Comparison of ENCODE assay signal across 25 cellular contexts in genomic region chr16:14462811-14463210, GRCh38.
A peak's percentile ranks its signal among the peaks of the same experiment; 100 is the strongest.
DNase-seq lines count a peak whose midpoint lies in the region; ATAC-seq and TF ChIP-seq lines count a peak whose summit lies in the region.
"Had no signal": no experiment of that assay in that cellular context is flagged by ENCODE, and none has a peak within 500 bp of the region (broad histone marks: within the 10 kb centered on the region; RNA-seq: fewer than 3 reads in every experiment).

No MANE protein-coding gene starts in this region.

- peak overlapping the region; percentile 43 for H3K27ac ChIP-seq in foreskin keratinocyte
- H3K27ac ChIP-seq: coronary artery, gastrocnemius medialis, KMS-11, testis, vagina had no signal

- TF ChIP-seq CTCF in astrocyte of the spinal cord (IDR thresholded peaks at IDR 0.05; ENCODE audit: low read depth, low read length) = no peak
- no peak for TF ChIP-seq CTCF in foreskin keratinocyte (conservative IDR thresholded peaks at IDR 0.05)
- no peak for TF ChIP-seq CTCF in GM13977 (IDR thresholded peaks at IDR 0.05; ENCODE audit: extremely low read depth, insufficient read depth, missing control alignments)

- DNase-seq in AG08395 (ENCODE audit: low spot score) (peak; percentile 10), LHCN-M2 (ENCODE audit: low read depth) (peak; percentile 37), astrocyte of the spinal cord (ENCODE audit: low read depth, low spot score) (peak; percentile 19), foreskin keratinocyte (peak in 1 of 2 donors; percentile 72), RPMI8226 (no peak), SW480 (ENCODE audit: low spot score) (no peak), GM13977 (ENCODE audit: low spot score) (no peak), NCI-H146 treated with DMSO at 0.1 percent for 48 hours (lab: John Stamatoyannopoulos, UW; ENCODE audit: unreplicated experiment) (no peak)
- DNase-seq: 8988T; activated CD4-positive, alpha-beta T cell treated with anti-CD3 and anti-CD28 coated beads, Interleukin-2, amount 10 ng/mL, durations not matched to agents 24 days and 14 days; activated naive CD8-positive, alpha-beta T cell treated with anti-CD3 and anti-CD28 coated beads for 36 hours; DND-41; gastrocnemius medialis; NCI-H1105; NCI-H2081; posterior cingulate gyrus; Right ventricle myocardium superior; stimulated activated CD4-positive, alpha-beta T cell treated with anti-CD3 and anti-CD28 coated beads, Interleukin-1b, Interleukin-23, amount 100 ng/mL, for 48 hours; stimulated activated naive B cell treated with anti-CD40 and anti-IgM and Interleukin-4, amounts not matched to agents 10 μg/mL and 1 μg/mL and 100 μg/mL, for 72 hours; testis had no signal

- peak; percentile 80 for ATAC-seq in foreskin keratinocyte
- ATAC-seq: activated T-helper 17 cell treated with anti-CD3 and anti-CD28 coated beads, Interleukin-2, amount 50 U/mL, for 72 hours; gastrocnemius medialis; left lobe of liver; stimulated activated naive B cell treated with anti-CD40 and anti-IgM and Interleukin-4, amounts not matched to agents 10 μg/mL and 1 μg/mL and 100 μg/mL, for 72 hours had no signal

- no peaks in the 10 kb centered on the region for H3K27me3 ChIP-seq in foreskin keratinocyte
- H3K27me3 ChIP-seq: gastrocnemius medialis, testis, vagina had no signal

- in situ Hi-C loops in astrocyte of the spinal cord (cut with HindIII; ENCODE audit: low sequenced_read_pairs) = no loop called here
- in situ Hi-C loops in GM13977 (cut with MboI; ENCODE audit: low pct_unique_long_range_greater_than_20kb, low sequenced_read_pairs, unreplicated experiment) = no loop called here

- H3K4me1 ChIP-seq in foreskin keratinocyte = peaks cover 6% of the 10 kb centered on the region
- H3K4me1 ChIP-seq: testis, vagina had no signal

- H3K4me3 ChIP-seq in astrocyte of the spinal cord (ENCODE audit: low read depth, low read length) = no peak overlapping the region
- H3K4me3 ChIP-seq: coronary artery, gastrocnemius medialis, testis, vagina had no signal

Comparison
In these comparisons a context has a peak if more than half of its experiments do, and no peak if none do; other contexts are left out.
1. DNase-seq: peak in AG08395 (single experiment), LHCN-M2 (single experiment) and astrocyte of the spinal cord (single experiment); none in RPMI8226 (single experiment), SW480 (single experiment), GM13977 (single experiment) and NCI-H146 treated with DMSO at 0.1 percent for 48 hours (single experiment).